In the genomic region with DNA sequence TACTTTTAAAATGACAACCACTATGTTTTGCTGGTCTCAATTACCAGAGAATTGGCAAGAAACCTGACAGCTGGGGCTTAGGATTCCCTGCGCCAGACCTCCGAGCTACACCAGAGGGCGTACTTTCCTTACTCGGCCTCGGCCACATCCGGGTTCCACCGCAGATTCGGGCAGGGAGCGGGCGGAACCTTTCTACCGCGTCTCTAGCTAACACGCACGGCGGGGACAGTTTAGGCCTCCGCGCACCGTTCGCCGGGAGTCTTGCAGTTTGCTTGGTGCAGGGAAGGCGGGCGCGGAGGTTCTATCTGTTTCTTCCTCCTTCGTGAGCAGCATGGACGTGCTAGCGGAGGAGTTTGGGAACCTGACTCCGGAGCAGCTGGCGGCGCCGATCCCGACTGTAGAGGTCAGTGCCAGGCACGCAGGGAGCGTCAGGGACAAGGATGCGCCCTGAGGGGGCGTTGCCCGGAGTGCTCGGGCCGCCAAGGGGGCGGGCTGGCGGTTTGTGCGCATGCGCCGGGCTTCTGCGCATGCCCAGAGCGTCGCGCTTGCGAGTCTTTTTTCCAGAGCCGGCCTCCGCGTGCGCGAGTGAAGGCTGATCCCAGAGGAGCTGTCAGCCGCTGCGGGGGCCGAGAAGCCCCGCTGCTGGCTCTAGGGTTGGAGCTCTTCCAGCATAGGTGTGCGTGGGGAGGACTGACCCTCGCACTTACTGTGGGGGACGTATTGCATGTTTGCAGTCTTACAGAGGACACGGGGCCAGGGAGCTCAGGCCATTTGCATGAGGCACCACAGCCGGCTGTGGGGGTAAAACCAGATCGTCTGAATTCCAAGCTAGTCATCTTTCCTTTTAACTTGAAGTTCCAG, we compare ENCODE assay signal across 8 cellular contexts.
DNase-seq lines count a peak whose midpoint lies in the region; ATAC-seq and TF ChIP-seq lines count a peak whose summit lies in the region.

Gene POLR3B, plus strand, starts transcription at position 200 of the 861 bp plus-strand sequence. Its CDS starts 132 bp downstream, at position 332.

- peaks cover 12% of the 10 kb centered on the region for H3K36me3 Mint-ChIP-seq in central memory CD8-positive, alpha-beta T cell (ENCODE audit: insufficient read depth)

- H3K9me3 Mint-ChIP-seq in central memory CD8-positive, alpha-beta T cell, result no peaks in the 10 kb centered on the region

- peaks cover 18% of the 10 kb centered on the region for H3K4me1 Mint-ChIP-seq in central memory CD8-positive, alpha-beta T cell

- H3K27me3 Mint-ChIP-seq in central memory CD8-positive, alpha-beta T cell, result no peaks in the 10 kb centered on the region

- peak; percentile 96 for TF ChIP-seq CTCF in AG09319 (IDR thresholded peaks at IDR 0.05; ENCODE audit: low read depth, low read length)

- TF ChIP-seq POLR2A in GM18951 (IDR thresholded peaks at IDR 0.05; ENCODE audit: extremely low read depth, insufficient read depth, insufficient read length), result peak; percentile 89

- H3K27ac Mint-ChIP-seq in central memory CD8-positive, alpha-beta T cell (ENCODE audit: low read depth), result peak within 1 kb of the TSS; percentile 85

- in situ Hi-C loops in GM18951 (cut with MboI; ENCODE audit: low sequenced_read_pairs, unreplicated experiment), result no loop called here

- DNase-seq in AG09319 (ENCODE audit: extremely low read depth, low read depth), result peak; percentile 92
- DNase-seq in NCI-H226, result peak; percentile 89
- DNase-seq in activated CD4-positive, CD25-positive, alpha-beta regulatory T cell treated with anti-CD3 and anti-CD28 coated beads, Interleukin-2, amount 50 U/mL, for 16 hours (ENCODE audit: low read depth, low spot score), result peak; percentile 90
- DNase-seq in central memory CD8-positive, alpha-beta T cell (ENCODE audit: low spot score in 2 of 2), result peak; percentile 95 to 96
- DNase-seq in iris pigment epithelial cell (ENCODE audit: low read depth), result peak; percentile 97
- DNase-seq in stimulated activated CD4-positive, alpha-beta T cell treated with anti-CD3 and anti-CD28 coated beads, Interleukin-12 subunit alpha, Interleukin-12 subunit beta, amount 100 ng/mL, for 4 hours, result peak; percentile 93

- ATAC-seq in HG03196 (IDR thresholded peaks at IDR 0.05; ENCODE audit: unreplicated experiment), result peak; percentile 92
- peak; percentile 96 for ATAC-seq in central memory CD8-positive, alpha-beta T cell (replicated peaks; ENCODE audit: extremely low read depth, poor library complexity, severe bottlenecking)

- peak within 1 kb of the TSS; percentile 82 for H3K4me3 Mint-ChIP-seq in central memory CD8-positive, alpha-beta T cell

Comparison
In these comparisons a context has a peak if more than half of its experiments do, and no peak if none do; other contexts are left out.
1. Peak in every context shown above with its lines: DNase-seq and ATAC-seq.